Comparison of ENCODE assay signal across 28 cellular contexts in genomic region chr9:101691657-101692056, GRCh38. TPM values are rescaled to one million over a fixed set of nuclear protein-coding genes. Genes with fewer than 3 reads are reported as not detected.
"Had no signal": no experiment of that assay in that cellular context is flagged by ENCODE, and none has a peak within 500 bp of the region (broad histone marks: within the 10 kb centered on the region; RNA-seq: fewer than 3 reads in every experiment).

No MANE protein-coding gene starts in this region.

- H3K4me3 ChIP-seq: coronary artery, dorsolateral prefrontal cortex, gastroesophageal sphincter, hepatocyte, ovary, right lobe of liver, thyroid gland, upper lobe of left lung, vagina had no signal

- H2AFZ ChIP-seq: hepatocyte had no signal

- DNase-seq: activated CD4-positive, alpha-beta T cell treated with anti-CD3 and anti-CD28 coated beads, Interleukin-2, amount 10 ng/mL, durations not matched to agents 7 days and 5 days; activated effector memory CD4-positive, alpha-beta T cell treated with anti-CD3 and anti-CD28 coated beads, Interleukin-2, amount 50 U/mL, for 16 hours; activated naive CD4-positive, alpha-beta T cell treated with anti-CD3 and anti-CD28 coated beads for 36 hours; activated T-cell treated with anti-CD3 and anti-CD28 coated beads for 4 hours; activated T-cell treated with anti-CD3 and anti-CD28 coated beads, Interleukin-2, amount 50 U/mL, for 72 hours; amniotic stem cell; brain microvascular endothelial cell; effector memory CD4-positive, alpha-beta T cell; islet precursor cell; left ventricle myocardium superior; naive B cell; ovary; right lobe of liver; stimulated activated CD4-positive, alpha-beta T cell treated with anti-CD3 and anti-CD28 coated beads, Interleukin-4, amount 100 ng/mL, for 1 hour; substantia nigra; T-helper 1 cell; thyroid gland; upper lobe of left lung had no signal

- H3K36me3 ChIP-seq: brain microvascular endothelial cell, gastroesophageal sphincter, ovary, right lobe of liver, thyroid gland, upper lobe of left lung, vagina had no signal

- H3K9me3 ChIP-seq: gastroesophageal sphincter, ovary, right lobe of liver, thyroid gland, upper lobe of left lung, vagina had no signal

- H3K79me2 ChIP-seq: hepatocyte had no signal

- H3K4me2 ChIP-seq: hepatocyte had no signal

- H3K27ac ChIP-seq: brain microvascular endothelial cell, coronary artery, gastroesophageal sphincter, hepatocyte, ovary, right lobe of liver, thyroid gland, upper lobe of left lung, vagina had no signal

- H3K4me1 ChIP-seq: gastroesophageal sphincter, right lobe of liver, thyroid gland, upper lobe of left lung, vagina had no signal

- H3K27me3 ChIP-seq: brain microvascular endothelial cell, dorsolateral prefrontal cortex, gastroesophageal sphincter, hepatocyte, ovary, right lobe of liver, thyroid gland, upper lobe of left lung, vagina had no signal

RNA-seq across cellular contexts. Expression of gene GRIN3A, which starts 46.8 kb away (rescaled TPM):
- total RNA-seq: activated CD4-positive, alpha-beta T cell treated with anti-CD3 and anti-CD28 coated beads, Interleukin-2, amount 10 ng/mL, durations not matched to agents 7 days and 5 days; activated naive CD4-positive, alpha-beta T cell treated with anti-CD3 and anti-CD28 coated beads for 36 hours; activated T-cell treated with anti-CD3 and anti-CD28 coated beads, Interleukin-2, amount 50 U/mL, for 72 hours; astrocyte; epithelial cell of proximal tubule; fibroblast of villous mesenchyme; lung microvascular endothelial cell; renal cortical epithelial cell; thyroid gland had no signal
